In the genomic region with DNA sequence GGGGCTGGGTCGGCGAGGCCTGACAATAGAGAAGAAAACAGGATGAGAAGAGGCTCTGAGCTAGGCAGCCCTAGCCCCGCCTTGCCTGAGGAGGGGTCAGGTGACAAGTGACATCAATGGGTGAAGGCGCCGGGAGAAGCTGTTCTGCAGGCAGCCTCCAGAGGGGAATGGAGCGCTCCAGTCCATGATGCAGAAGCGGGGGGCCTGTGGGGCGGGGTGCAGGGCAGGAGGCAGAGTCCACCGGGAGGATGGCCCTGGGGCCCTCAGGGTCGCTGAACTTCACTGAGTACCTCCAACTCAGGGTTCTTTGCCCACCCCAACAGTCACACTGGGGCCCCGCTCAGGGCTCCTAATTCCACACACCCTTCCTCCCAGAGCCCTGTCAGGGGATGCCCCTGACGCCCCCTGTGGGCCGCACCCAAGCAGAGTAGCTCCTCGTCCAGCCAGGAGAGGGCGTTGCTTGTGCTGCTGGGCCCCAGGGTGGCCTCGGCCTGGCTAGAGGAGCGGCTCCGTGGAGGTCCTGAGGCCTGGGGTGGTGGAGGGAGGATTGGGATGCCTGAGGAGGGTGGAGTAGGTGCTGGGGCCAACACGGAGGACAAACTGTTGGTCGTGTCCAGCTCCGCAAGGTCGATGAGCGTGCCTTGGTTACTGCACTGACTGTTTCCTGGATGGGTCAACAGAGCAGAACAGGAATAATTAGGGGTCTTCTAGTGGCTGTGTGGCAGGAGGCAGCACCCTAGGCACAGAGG, we compare ENCODE assay signal across 8 cellular contexts. TPM values are rescaled to one million over a fixed set of nuclear protein-coding genes. Genes with fewer than 3 reads are reported as not detected.
DNase-seq lines count a peak whose midpoint lies in the region; ATAC-seq, FAIRE-seq and TF ChIP-seq lines count a peak whose summit lies in the region.

No MANE protein-coding gene starts in this region.

- ATAC-seq in HG02970 (IDR thresholded peaks at IDR 0.05; ENCODE audit: low FRiP score, unreplicated experiment), result no peak

- POLR2A ChIA-PET in AG04450 (lab: Yijun Ruan, JAX), result interaction anchor here (0.6 to 1.0 kb wide), 3 partner anchors 51 to 172 kb away, joined by 3 to 4 read pairs (median 4); no protein-coding TSS in a partner anchor

- no peaks in the 10 kb centered on the region for H3K9me3 Mint-ChIP-seq in activated T-cell treated with anti-CD3 and anti-CD28 coated beads, Interleukin-2, amount 50 U/mL, for 24 hours

- peaks cover 99% of the 10 kb centered on the region for H3K36me3 Mint-ChIP-seq in activated T-cell treated with anti-CD3 and anti-CD28 coated beads, Interleukin-2, amount 50 U/mL, for 24 hours (ENCODE audit: low read depth)

- DNase-seq in AG04450 (ENCODE audit: low read depth, low spot score) (no peak), GM12891 (ENCODE audit: insufficient read length, low spot score) (peak; percentile 58), NCI-H82 (lab: John Stamatoyannopoulos, UW) (peak; percentile 78), glomerular visceral epithelial cell (ENCODE audit: extremely low spot score) (peak; percentile 27)
- peak; percentile 65 for DNase-seq in activated T-cell treated with anti-CD3 and anti-CD28 coated beads, Interleukin-2, amount 50 U/mL, for 24 hours
- peak; percentile 25 to 49 for DNase-seq in stimulated activated CD4-positive, alpha-beta T cell treated with anti-CD3 and anti-CD28 coated beads, Interleukin-1b, Interleukin-23, amount 100 ng/mL, for 4 hours (ENCODE audit: low read depth in 2 of 2)
- no peak for DNase-seq in effector CD4-positive, alpha-beta T cell

- peak overlapping the region; percentile 74 for H3K27ac Mint-ChIP-seq in activated T-cell treated with anti-CD3 and anti-CD28 coated beads, Interleukin-2, amount 50 U/mL, for 24 hours

- FAIRE-seq in GM12891 (lab: Jason Lieb, UNC), result no peak

- no peak overlapping the region for H3K27ac ChIP-seq in AG04450 (ENCODE audit: low read depth, low read length)

- peak; percentile 70 for TF ChIP-seq CTCF in AG04450 (IDR thresholded peaks at IDR 0.05; ENCODE audit: low read depth, low read length)

- TF ChIP-seq POLR2A in GM12891 (IDR thresholded peaks at IDR 0.05; ENCODE audit: low read depth, low read length), result no peak

- no peaks in the 10 kb centered on the region for H3K9me3 ChIP-seq in AG04450 (ENCODE audit: control insufficient read depth, insufficient read depth, low read length)

- H3K27me3 Mint-ChIP-seq in activated T-cell treated with anti-CD3 and anti-CD28 coated beads, Interleukin-2, amount 50 U/mL, for 24 hours, result no peaks in the 10 kb centered on the region

- peaks cover 60% of the 10 kb centered on the region for H3K4me1 Mint-ChIP-seq in activated T-cell treated with anti-CD3 and anti-CD28 coated beads, Interleukin-2, amount 50 U/mL, for 24 hours (ENCODE audit: low read depth)

- CTCF ChIA-PET in AG04450 (lab: Charles Lee), result interaction anchor here (0.6 to 2.6 kb wide), 11 partner anchors 8 to 1515 kb away, joined by 3 to 14 read pairs (median 4); partner anchors contain the start of gene MIF4GD

- no peak overlapping the region for H3K4me3 ChIP-seq in AG04450 (ENCODE audit: low read depth, low read length)

- no peaks in the 10 kb centered on the region for H3K27me3 ChIP-seq in AG04450 (ENCODE audit: control insufficient read depth, insufficient read depth, low read length)

- no peak overlapping the region for H3K4me3 Mint-ChIP-seq in activated T-cell treated with anti-CD3 and anti-CD28 coated beads, Interleukin-2, amount 50 U/mL, for 24 hours

TF ChIP-seq in GM12891, 5 proteins besides CTCF, POLR2A, EP300 and RAD21:
- no peak for TF ChIP-seq POU2F2 (IDR thresholded peaks at IDR 0.05; ENCODE audit: low read depth, low read length)
- TF ChIP-seq SPI1 (IDR thresholded peaks at IDR 0.05; ENCODE audit: low read depth, low read length), result no peak
- TF ChIP-seq POLR2AphosphoS5 (IDR thresholded peaks at IDR 0.05; ENCODE audit: low read depth, low read length), result no peak
- no peak for TF ChIP-seq PAX5 (IDR thresholded peaks at IDR 0.05; ENCODE audit: insufficient read depth, low read length, severe bottlenecking)
- TF ChIP-seq TAF1 (IDR thresholded peaks at IDR 0.05; ENCODE audit: low read depth, low read length), result no peak

RNA-seq across cellular contexts. Expression of gene GGA3, which starts 20.8 kb away (rescaled TPM):
- polyA plus RNA-seq in AG04450 (2011; rRNA removed), result 25.0 and 25.8 TPM in 2 replicates
- 39.5 and 50.0 TPM in 2 replicates for polyA minus RNA-seq in AG04450 (2011; rRNA and poly(A)+ RNA removed)
- polyA plus RNA-seq in GM12891 (2012; ENCODE audit: low read depth, missing spikeins), result 48.3 TPM

RNA-seq across cellular contexts. Expression of gene MRPS7, which starts 21.1 kb away (rescaled TPM):
- polyA plus RNA-seq in AG04450 (2011; rRNA removed), result 53.8 and 62.6 TPM in 2 replicates
- polyA minus RNA-seq in AG04450 (2011; rRNA and poly(A)+ RNA removed), result 28.8 and 29.8 TPM in 2 replicates
- 67.2 TPM for polyA plus RNA-seq in GM12891 (2012; ENCODE audit: low read depth, missing spikeins)

RNA-seq across cellular contexts. Expression of gene MIF4GD, which starts 30.5 kb away (rescaled TPM):
- 6.0 and 6.9 TPM in 2 replicates for polyA plus RNA-seq in AG04450 (2011; rRNA removed)
- polyA minus RNA-seq in AG04450 (2011; rRNA and poly(A)+ RNA removed), result 4.3 and 4.7 TPM in 2 replicates
- 40.8 TPM for polyA plus RNA-seq in GM12891 (2012; ENCODE audit: low read depth, missing spikeins)

RNA-seq across cellular contexts. Expression of gene NUP85, which starts 35.1 kb away (rescaled TPM):
- polyA plus RNA-seq in AG04450 (2011; rRNA removed), result 31.5 and 33.3 TPM in 2 replicates
- 37.1 and 37.8 TPM in 2 replicates for polyA minus RNA-seq in AG04450 (2011; rRNA and poly(A)+ RNA removed)
- 41.1 TPM for polyA plus RNA-seq in GM12891 (2012; ENCODE audit: low read depth, missing spikeins)

RNA-seq across cellular contexts. Expression of gene SLC25A19, which starts 48.7 kb away (rescaled TPM):
- polyA plus RNA-seq in AG04450 (2011; rRNA removed), result 3.5 and 4.4 TPM in 2 replicates
- polyA minus RNA-seq in AG04450 (2011; rRNA and poly(A)+ RNA removed), result 3.6 and 4.7 TPM in 2 replicates
- 59.2 TPM for polyA plus RNA-seq in GM12891 (2012; ENCODE audit: low read depth, missing spikeins)

Comparison
In these comparisons a context has a peak if more than half of its experiments do, and no peak if none do; other contexts are left out.
1. DNase-seq: peak in GM12891 (single experiment), NCI-H82 (single experiment), activated T-cell treated with anti-CD3 and anti-CD28 coated beads, Interleukin-2, amount 50 U/mL, for 24 hours (single experiment), glomerular visceral epithelial cell (single experiment) and stimulated activated CD4-positive, alpha-beta T cell treated with anti-CD3 and anti-CD28 coated beads, Interleukin-1b, Interleukin-23, amount 100 ng/mL, for 4 hours (2 of 2); none in AG04450 (single experiment) and effector CD4-positive, alpha-beta T cell (single experiment).